1 cellular context compared by ENCODE assay signal in genomic region chr12:106358410-106359241, GRCh38.
A peak's percentile ranks its signal among the peaks of the same experiment; 100 is the strongest.
TF ChIP-seq lines count a peak whose summit lies in the region.

No MANE protein-coding gene starts in this region.

TF ChIP-seq in HepG2, 621 proteins besides CTCF, POLR2A, EP300 and RAD21 (continued from another document and continues in another):
- TF ChIP-seq ZNF770 (CRISPR knock-in tag; IDR thresholded peaks at IDR 0.05) (peak; percentile 74; the same call in 1 of the 2 replicates), ISX (CRISPR knock-in tag; conservative IDR thresholded peaks at IDR 0.05) (0 out of 2 replicates have a peak, but pooled peaks have one; percentile 13), HNF1A (IDR thresholded peaks at IDR 0.05; ENCODE audit: low read depth) (no peak), HNF1A (CRISPR knock-in tag; IDR thresholded peaks at IDR 0.05; ENCODE audit: borderline replicate concordance) (no peak), ZNF7 (CRISPR knock-in tag; IDR thresholded peaks at IDR 0.05) (no peak), ZNF121 (CRISPR knock-in tag; IDR thresholded peaks at IDR 0.05) (0 out of 2 replicates have a peak, but pooled peaks have one; percentile 14), ZNF33B (CRISPR knock-in tag; IDR thresholded peaks at IDR 0.05) (no peak), KMT2B (CRISPR knock-in tag; IDR thresholded peaks at IDR 0.05) (no peak), NFIC (IDR thresholded peaks at IDR 0.05; ENCODE audit: low read length) (0 out of 2 replicates have a peak, but pooled peaks have one; percentile 38), KDM6A (CRISPR knock-in tag; IDR thresholded peaks at IDR 0.05; ENCODE audit: low read depth) (no peak), CCAR2 (optimal IDR thresholded peaks at IDR 0.05; ENCODE audit: low read depth, low read length) (no peak), CREM (IDR thresholded peaks at IDR 0.05) (0 out of 2 replicates have a peak, but pooled peaks have one; percentile 11), CREM (CRISPR knock-in tag; IDR thresholded peaks at IDR 0.05) (no peak), NFKBIZ (CRISPR knock-in tag; IDR thresholded peaks at IDR 0.05) (no peak), HDAC1 (CRISPR knock-in tag; IDR thresholded peaks at IDR 0.05) (no peak), RARA (CRISPR knock-in tag; IDR thresholded peaks at IDR 0.05) (no peak), SOX13 (IDR thresholded peaks at IDR 0.05) (no peak), SOX13 (CRISPR knock-in tag; conservative IDR thresholded peaks at IDR 0.05 in 1 of 2, IDR thresholded peaks at IDR 0.05 in 1 of 2) (no peak), KMT2A (CRISPR knock-in tag; IDR thresholded peaks at IDR 0.05) (no peak), ZC3H4 (CRISPR knock-in tag; IDR thresholded peaks at IDR 0.05; ENCODE audit: borderline replicate concordance) (0 out of 2 replicates have a peak, but pooled peaks have one; percentile 44), NCOR1 (IDR thresholded peaks at IDR 0.05; ENCODE audit: borderline replicate concordance, low read length) (0 out of 2 replicates have a peak, but pooled peaks have one; percentile 12), NFIB (CRISPR knock-in tag; IDR thresholded peaks at IDR 0.05; ENCODE audit: borderline replicate concordance) (no peak), ZNF780A (CRISPR knock-in tag; IDR thresholded peaks at IDR 0.05) (no peak), HDAC6 (IDR thresholded peaks at IDR 0.05; ENCODE audit: low read depth, low read length) (no peak), ZNF646 (CRISPR knock-in tag; IDR thresholded peaks at IDR 0.05) (no peak), TFDP2 (CRISPR knock-in tag; IDR thresholded peaks at IDR 0.05) (no peak), MAX (IDR thresholded peaks at IDR 0.05) (no peak), MAFK (conservative IDR thresholded peaks at IDR 0.05 in 1 of 2, IDR thresholded peaks at IDR 0.05 in 1 of 2; ENCODE audit: low read length in 2 of 2) (0 out of 4 replicates have a peak, but pooled peaks of 1 of the 2 experiments have one; percentile 5), ZMAT3 (CRISPR knock-in tag; conservative IDR thresholded peaks at IDR 0.05) (no peak), KDM5A (IDR thresholded peaks at IDR 0.05; ENCODE audit: borderline replicate concordance, low read length) (no peak), NPAS2 (CRISPR knock-in tag; IDR thresholded peaks at IDR 0.05; ENCODE audit: borderline replicate concordance) (no peak), TEF (CRISPR knock-in tag; IDR thresholded peaks at IDR 0.05) (peak; percentile 29; the same call in 1 of the 2 replicates)
- TF ChIP-seq, protein P1, sequence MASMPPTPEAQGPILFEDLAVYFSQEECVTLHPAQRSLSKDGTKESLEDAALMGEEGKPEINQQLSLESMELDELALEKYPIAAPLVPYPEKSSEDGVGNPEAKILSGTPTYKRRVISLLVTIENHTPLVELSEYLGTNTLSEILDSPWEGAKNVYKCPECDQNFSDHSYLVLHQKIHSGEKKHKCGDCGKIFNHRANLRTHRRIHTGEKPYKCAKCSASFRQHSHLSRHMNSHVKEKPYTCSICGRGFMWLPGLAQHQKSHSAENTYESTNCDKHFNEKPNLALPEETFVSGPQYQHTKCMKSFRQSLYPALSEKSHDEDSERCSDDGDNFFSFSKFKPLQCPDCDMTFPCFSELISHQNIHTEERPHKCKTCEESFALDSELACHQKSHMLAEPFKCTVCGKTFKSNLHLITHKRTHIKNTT (CRISPR knock-in tag; IDR thresholded peaks at IDR 0.05), result no peak
- TF ChIP-seq, protein P2, sequence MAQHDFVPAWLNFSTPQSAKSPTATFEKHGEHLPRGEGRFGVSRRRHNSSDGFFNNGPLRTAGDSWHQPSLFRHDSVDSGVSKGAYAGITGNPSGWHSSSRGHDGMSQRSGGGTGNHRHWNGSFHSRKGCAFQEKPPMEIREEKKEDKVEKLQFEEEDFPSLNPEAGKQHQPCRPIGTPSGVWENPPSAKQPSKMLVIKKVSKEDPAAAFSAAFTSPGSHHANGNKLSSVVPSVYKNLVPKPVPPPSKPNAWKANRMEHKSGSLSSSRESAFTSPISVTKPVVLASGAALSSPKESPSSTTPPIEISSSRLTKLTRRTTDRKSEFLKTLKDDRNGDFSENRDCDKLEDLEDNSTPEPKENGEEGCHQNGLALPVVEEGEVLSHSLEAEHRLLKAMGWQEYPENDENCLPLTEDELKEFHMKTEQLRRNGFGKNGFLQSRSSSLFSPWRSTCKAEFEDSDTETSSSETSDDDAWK (CRISPR knock-in tag; IDR thresholded peaks at IDR 0.05), result no peak
- TF ChIP-seq, protein P3, sequence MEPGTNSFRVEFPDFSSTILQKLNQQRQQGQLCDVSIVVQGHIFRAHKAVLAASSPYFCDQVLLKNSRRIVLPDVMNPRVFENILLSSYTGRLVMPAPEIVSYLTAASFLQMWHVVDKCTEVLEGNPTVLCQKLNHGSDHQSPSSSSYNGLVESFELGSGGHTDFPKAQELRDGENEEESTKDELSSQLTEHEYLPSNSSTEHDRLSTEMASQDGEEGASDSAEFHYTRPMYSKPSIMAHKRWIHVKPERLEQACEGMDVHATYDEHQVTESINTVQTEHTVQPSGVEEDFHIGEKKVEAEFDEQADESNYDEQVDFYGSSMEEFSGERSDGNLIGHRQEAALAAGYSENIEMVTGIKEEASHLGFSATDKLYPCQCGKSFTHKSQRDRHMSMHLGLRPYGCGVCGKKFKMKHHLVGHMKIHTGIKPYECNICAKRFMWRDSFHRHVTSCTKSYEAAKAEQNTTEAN (CRISPR knock-in tag; conservative IDR thresholded peaks at IDR 0.05), result peak; percentile 9; the same call in 1 of the 2 replicates
- TF ChIP-seq, protein P4, sequence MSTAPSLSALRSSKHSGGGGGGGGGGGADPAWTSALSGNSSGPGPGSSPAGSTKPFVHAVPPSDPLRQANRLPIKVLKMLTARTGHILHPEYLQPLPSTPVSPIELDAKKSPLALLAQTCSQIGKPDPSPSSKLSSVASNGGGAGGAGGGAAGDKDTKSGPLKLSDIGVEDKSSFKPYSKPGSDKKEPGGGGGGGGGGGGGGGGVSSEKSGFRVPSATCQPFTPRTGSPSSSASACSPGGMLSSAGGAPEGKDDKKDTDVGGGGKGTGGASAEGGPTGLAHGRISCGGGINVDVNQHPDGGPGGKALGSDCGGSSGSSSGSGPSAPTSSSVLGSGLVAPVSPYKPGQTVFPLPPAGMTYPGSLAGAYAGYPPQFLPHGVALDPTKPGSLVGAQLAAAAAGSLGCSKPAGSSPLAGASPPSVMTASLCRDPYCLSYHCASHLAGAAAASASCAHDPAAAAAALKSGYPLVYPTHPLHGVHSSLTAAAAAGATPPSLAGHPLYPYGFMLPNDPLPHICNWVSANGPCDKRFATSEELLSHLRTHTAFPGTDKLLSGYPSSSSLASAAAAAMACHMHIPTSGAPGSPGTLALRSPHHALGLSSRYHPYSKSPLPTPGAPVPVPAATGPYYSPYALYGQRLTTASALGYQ (CRISPR knock-in tag; IDR thresholded peaks at IDR 0.05), result 0 out of 2 replicates have a peak, but pooled peaks have one; percentile 7
